In genomic region chr16:89149386-89149785, GRCh38 we compare ENCODE assay signal across 1 cellular context.
TF ChIP-seq lines count a peak whose summit lies in the region.

No MANE protein-coding gene starts in this region.

TF ChIP-seq in GM23338, 12 proteins besides CTCF, POLR2A, EP300 and RAD21 (continued from another document):
- no peak for TF ChIP-seq REST (IDR thresholded peaks at IDR 0.05; ENCODE audit: unreplicated experiment)
- TF ChIP-seq, protein P1, sequence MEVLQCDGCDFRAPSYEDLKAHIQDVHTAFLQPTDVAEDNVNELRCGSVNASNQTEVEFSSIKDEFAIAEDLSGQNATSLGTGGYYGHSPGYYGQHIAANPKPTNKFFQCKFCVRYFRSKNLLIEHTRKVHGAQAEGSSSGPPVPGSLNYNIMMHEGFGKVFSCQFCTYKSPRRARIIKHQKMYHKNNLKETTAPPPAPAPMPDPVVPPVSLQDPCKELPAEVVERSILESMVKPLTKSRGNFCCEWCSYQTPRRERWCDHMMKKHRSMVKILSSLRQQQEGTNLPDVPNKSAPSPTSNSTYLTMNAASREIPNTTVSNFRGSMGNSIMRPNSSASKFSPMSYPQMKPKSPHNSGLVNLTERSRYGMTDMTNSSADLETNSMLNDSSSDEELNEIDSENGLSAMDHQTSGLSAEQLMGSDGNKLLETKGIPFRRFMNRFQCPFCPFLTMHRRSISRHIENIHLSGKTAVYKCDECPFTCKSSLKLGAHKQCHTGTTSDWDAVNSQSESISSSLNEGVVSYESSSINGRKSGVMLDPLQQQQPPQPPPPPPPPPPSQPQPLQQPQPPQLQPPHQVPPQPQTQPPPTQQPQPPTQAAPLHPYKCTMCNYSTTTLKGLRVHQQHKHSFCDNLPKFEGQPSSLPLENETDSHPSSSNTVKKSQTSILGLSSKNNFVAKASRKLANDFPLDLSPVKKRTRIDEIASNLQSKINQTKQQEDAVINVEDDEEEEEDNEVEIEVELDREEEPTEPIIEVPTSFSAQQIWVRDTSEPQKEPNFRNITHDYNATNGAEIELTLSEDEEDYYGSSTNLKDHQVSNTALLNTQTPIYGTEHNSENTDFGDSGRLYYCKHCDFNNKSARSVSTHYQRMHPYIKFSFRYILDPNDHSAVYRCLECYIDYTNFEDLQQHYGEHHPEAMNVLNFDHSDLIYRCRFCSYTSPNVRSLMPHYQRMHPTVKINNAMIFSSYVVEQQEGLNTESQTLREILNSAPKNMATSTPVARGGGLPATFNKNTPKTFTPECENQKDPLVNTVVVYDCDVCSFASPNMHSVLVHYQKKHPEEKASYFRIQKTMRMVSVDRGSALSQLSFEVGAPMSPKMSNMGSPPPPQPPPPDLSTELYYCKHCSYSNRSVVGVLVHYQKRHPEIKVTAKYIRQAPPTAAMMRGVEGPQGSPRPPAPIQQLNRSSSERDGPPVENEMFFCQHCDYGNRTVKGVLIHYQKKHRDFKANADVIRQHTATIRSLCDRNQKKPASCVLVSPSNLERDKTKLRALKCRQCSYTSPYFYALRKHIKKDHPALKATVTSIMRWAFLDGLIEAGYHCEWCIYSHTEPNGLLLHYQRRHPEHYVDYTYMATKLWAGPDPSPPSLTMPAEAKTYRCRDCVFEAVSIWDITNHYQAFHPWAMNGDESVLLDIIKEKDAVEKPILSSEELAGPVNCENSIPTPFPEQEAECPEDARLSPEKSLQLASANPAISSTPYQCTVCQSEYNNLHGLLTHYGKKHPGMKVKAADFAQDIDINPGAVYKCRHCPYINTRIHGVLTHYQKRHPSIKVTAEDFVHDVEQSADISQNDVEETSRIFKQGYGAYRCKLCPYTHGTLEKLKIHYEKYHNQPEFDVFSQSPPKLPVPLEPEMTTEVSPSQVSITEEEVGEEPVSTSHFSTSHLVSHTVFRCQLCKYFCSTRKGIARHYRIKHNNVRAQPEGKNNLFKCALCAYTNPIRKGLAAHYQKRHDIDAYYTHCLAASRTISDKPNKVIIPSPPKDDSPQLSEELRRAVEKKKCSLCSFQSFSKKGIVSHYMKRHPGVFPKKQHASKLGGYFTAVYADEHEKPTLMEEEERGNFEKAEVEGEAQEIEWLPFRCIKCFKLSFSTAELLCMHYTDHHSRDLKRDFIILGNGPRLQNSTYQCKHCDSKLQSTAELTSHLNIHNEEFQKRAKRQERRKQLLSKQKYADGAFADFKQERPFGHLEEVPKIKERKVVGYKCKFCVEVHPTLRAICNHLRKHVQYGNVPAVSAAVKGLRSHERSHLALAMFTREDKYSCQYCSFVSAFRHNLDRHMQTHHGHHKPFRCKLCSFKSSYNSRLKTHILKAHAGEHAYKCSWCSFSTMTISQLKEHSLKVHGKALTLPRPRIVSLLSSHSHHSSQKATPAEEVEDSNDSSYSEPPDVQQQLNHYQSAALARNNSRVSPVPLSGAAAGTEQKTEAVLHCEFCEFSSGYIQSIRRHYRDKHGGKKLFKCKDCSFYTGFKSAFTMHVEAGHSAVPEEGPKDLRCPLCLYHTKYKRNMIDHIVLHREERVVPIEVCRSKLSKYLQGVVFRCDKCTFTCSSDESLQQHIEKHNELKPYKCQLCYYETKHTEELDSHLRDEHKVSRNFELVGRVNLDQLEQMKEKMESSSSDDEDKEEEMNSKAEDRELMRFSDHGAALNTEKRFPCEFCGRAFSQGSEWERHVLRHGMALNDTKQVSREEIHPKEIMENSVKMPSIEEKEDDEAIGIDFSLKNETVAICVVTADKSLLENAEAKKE (CRISPR knock-in tag; IDR thresholded peaks at IDR 0.05): no peak
- TF ChIP-seq POLR2AphosphoS5 (IDR thresholded peaks at IDR 0.05; ENCODE audit: low read depth): no peak
- TF ChIP-seq ETS1 (IDR thresholded peaks at IDR 0.05): no peak
- no peak for TF ChIP-seq ZNF331 (CRISPR knock-in tag; IDR thresholded peaks at IDR 0.05; ENCODE audit: low read depth)
